In the genomic region with DNA sequence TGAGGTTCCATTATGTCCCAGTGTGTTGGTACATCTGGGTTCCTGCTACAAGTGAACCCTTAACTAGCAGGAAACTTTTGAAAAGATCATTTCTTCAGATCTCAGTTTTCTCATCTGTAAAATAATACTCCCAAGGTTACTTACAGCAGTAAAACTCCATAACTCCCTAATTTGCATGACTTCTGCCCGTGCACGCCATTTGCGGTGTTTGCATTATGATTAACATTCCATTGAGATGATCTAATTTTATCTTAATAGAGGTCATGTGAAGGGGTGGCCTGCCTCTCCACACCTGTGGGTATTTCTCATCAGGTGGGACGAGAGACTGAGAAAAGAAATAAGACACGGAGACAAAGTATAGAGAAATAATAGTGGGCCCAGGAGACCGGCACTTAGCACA, we compare ENCODE assay signal across 16 cellular contexts.
DNase-seq lines count a peak whose midpoint lies in the region; ATAC-seq, FAIRE-seq and TF ChIP-seq lines count a peak whose summit lies in the region.
"Had no signal": no experiment of that assay in that cellular context is flagged by ENCODE, and none has a peak within 500 bp of the region (broad histone marks: within the 10 kb centered on the region; RNA-seq: fewer than 3 reads in every experiment).

No MANE protein-coding gene starts in this region.

- no peak for TF ChIP-seq RAD21 in Ishikawa (IDR thresholded peaks at IDR 0.05; ENCODE audit: low read depth)

- H3K9ac ChIP-seq in colonic mucosa (ENCODE audit: low read depth in 2 of 2, low read length in 2 of 2) = no peak overlapping the region

- ATAC-seq in RWPE2 (ENCODE audit: low read depth) (peak; percentile 36; the same call in 1 of the 3 replicates), foreskin keratinocyte (peak; percentile 82), upper lobe of right lung (no peak)

- H3K27me3 ChIP-seq in A673 (replicated peaks; ENCODE audit: insufficient read depth, low read depth, low read length, poor library complexity) (no peaks in the 10 kb centered on the region), RWPE2 (ENCODE audit: insufficient read depth, poor library complexity, severe bottlenecking) (no peaks in the 10 kb centered on the region), foreskin keratinocyte (no peaks in the 10 kb centered on the region), colonic mucosa (no peaks in the 10 kb centered on the region), upper lobe of right lung (no peaks in the 10 kb centered on the region)

- BruUV-seq in A673 (replicated peaks; lab: Mats Ljungman, UMichigan) = no TSS peak

- H3K27ac ChIP-seq in A673 (ENCODE audit: low read depth, low read length, poor library complexity, severe bottlenecking) = peak overlapping the region; percentile 25
- no peak overlapping the region for H3K27ac ChIP-seq in RWPE2 (ENCODE audit: poor library complexity, severe bottlenecking)
- H3K27ac ChIP-seq in foreskin keratinocyte = no peak overlapping the region
- no peak overlapping the region for H3K27ac ChIP-seq in colonic mucosa
- H3K27ac ChIP-seq in upper lobe of right lung = no peak overlapping the region
- H3K27ac ChIP-seq: HL-60 had no signal

- H3K36me3 ChIP-seq in A673 (ENCODE audit: insufficient read depth, low read length, poor library complexity, severe bottlenecking) (no peaks in the 10 kb centered on the region), RWPE2 (ENCODE audit: low read depth) (0 out of 2 replicates have a peak, but pooled peaks cover 3% of the 10 kb centered on the region), colonic mucosa (no peaks in the 10 kb centered on the region), upper lobe of right lung (no peaks in the 10 kb centered on the region)

- H3K4me3 ChIP-seq in A673 (ENCODE audit: low read depth, low read length, poor library complexity, severe bottlenecking) (no peak overlapping the region), RWPE2 (ENCODE audit: severe bottlenecking) (no peak overlapping the region), colonic mucosa (no peak overlapping the region), upper lobe of right lung (no peak overlapping the region)

- H3K4me1 ChIP-seq in A673 (ENCODE audit: insufficient read depth, low read length, poor library complexity, severe bottlenecking) (peaks cover 10% of the 10 kb centered on the region), RWPE2 (ENCODE audit: insufficient read depth, poor library complexity, severe bottlenecking) (peaks cover 8% of the 10 kb centered on the region), foreskin keratinocyte (peaks cover 9% of the 10 kb centered on the region), colonic mucosa (no peaks in the 10 kb centered on the region), upper lobe of right lung (no peaks in the 10 kb centered on the region)

- POLR2A ChIA-PET in A673 (lab: Charles Lee; ENCODE audit: low non-redundant PET) = no interaction called here

- DNase-seq in A673 (ENCODE audit: low spot score) (no peak), RWPE2 (ENCODE audit: low spot score) (no peak), foreskin keratinocyte (peak; percentile 64 to 72), GM19239 (ENCODE audit: insufficient read length, low spot score) (no peak), colonic mucosa (no peak), upper lobe of right lung (no peak)
- no peak for DNase-seq in stimulated activated naive CD4-positive, alpha-beta T cell (lab: John Stamatoyannopoulos, UW)
- DNase-seq: CD4-positive, alpha-beta T cell; HCEC 1CT; NCI-H1436 treated with DMSO at 0.1 percent for 48 hours; NCI-H2081 treated with DMSO at 0.1 percent for 48 hours; NCI-H446 treated with DMSO at 0.1 percent for 48 hours; NCI-H774; SW 1271 had no signal

- CTCF ChIA-PET in A673 (lab: Charles Lee) = no interaction called here

- H3K9me3 ChIP-seq in A673 (ENCODE audit: low read depth, low read length, poor library complexity, severe bottlenecking) = no peaks in the 10 kb centered on the region
- no peaks in the 10 kb centered on the region for H3K9me3 ChIP-seq in RWPE2 (ENCODE audit: severe bottlenecking)
- no peaks in the 10 kb centered on the region for H3K9me3 ChIP-seq in colonic mucosa
- H3K9me3 ChIP-seq in upper lobe of right lung = no peaks in the 10 kb centered on the region

- no peak for FAIRE-seq in GM19239 (lab: Jason Lieb, UNC)

- TF ChIP-seq EP300 in Ishikawa (IDR thresholded peaks at IDR 0.05; ENCODE audit: borderline replicate concordance) = no peak

- TF ChIP-seq CTCF in A673 (conservative IDR thresholded peaks at IDR 0.05; ENCODE audit: low read depth, low read length) = no peak
- no peak for TF ChIP-seq CTCF in RWPE2 (IDR thresholded peaks at IDR 0.05; ENCODE audit: poor library complexity, severe bottlenecking)
- no peak for TF ChIP-seq CTCF in foreskin keratinocyte (conservative IDR thresholded peaks at IDR 0.05)
- TF ChIP-seq CTCF in colonic mucosa (IDR thresholded peaks at IDR 0.05) = no peak
- no peak for TF ChIP-seq CTCF in upper lobe of right lung (IDR thresholded peaks at IDR 0.05)

- intact Hi-C loops in A673 (cut with micrococcal nuclease; ENCODE audit: unreplicated experiment) (loop anchor here (1.0 to 5.0 kb wide), 4 partner anchors 220 to 960 kb away; partner anchors contain the start of gene TLL1), colonic mucosa (cut with DNase I) (loop anchor here (5.0 kb wide), 2 partner anchors 555 to 600 kb away; no protein-coding TSS in a partner anchor), upper lobe of right lung (cut with DNase I) (no loop called here)

TF ChIP-seq in Ishikawa, 13 proteins besides CTCF, POLR2A, EP300 and RAD21:
- 0 out of 2 replicates have a peak, but pooled peaks have one; percentile 12 for TF ChIP-seq TEAD4 (IDR thresholded peaks at IDR 0.05)
- TF ChIP-seq CEBPB (IDR thresholded peaks at IDR 0.05) = no peak

Comparison
In these comparisons a context has a peak if more than half of its experiments do, and no peak if none do; other contexts are left out.
1. DNase-seq: peak in foreskin keratinocyte (2 of 2); none in A673 (single experiment), RWPE2 (single experiment), stimulated activated naive CD4-positive, alpha-beta T cell (0 of 6), GM19239 (single experiment), colonic mucosa (single experiment) and upper lobe of right lung (single experiment).